ENCODE assay signal across 12 cellular contexts in genomic region chr4:141246243-141246642, GRCh38. TPM values are rescaled to one million over a fixed set of nuclear protein-coding genes. Genes with fewer than 3 reads are reported as not detected.
DNase-seq lines count a peak whose midpoint lies in the region; ATAC-seq and TF ChIP-seq lines count a peak whose summit lies in the region.
"Had no signal": no experiment of that assay in that cellular context is flagged by ENCODE, and none has a peak within 500 bp of the region (broad histone marks: within the 10 kb centered on the region; RNA-seq: fewer than 3 reads in every experiment).

No MANE protein-coding gene starts in this region.

- no peak overlapping the region for H3K27ac ChIP-seq in psoas muscle
- H3K27ac ChIP-seq: esophagus squamous epithelium had no signal

- peak; percentile 56 for DNase-seq in AG08395 (ENCODE audit: low spot score)
- DNase-seq in HS-5 (ENCODE audit: low read depth) = peak; percentile 59
- peak; percentile 77 for DNase-seq in adipocyte (ENCODE audit: low read depth)
- DNase-seq in kidney epithelial cell (ENCODE audit: low read depth) = peak; percentile 37
- DNase-seq in NOMO-1 (lab: John Stamatoyannopoulos, UW; ENCODE audit: unreplicated experiment in 2 of 2) = no peak
- DNase-seq in psoas muscle = no peak
- DNase-seq in activated naive CD4-positive, alpha-beta T cell treated with anti-CD3 and anti-CD28 coated beads for 36 hours = no peak
- DNase-seq: CD4-positive, alpha-beta memory T cell; esophagus squamous epithelium had no signal

- H3K36me3 ChIP-seq in adipocyte (ENCODE audit: control insufficient read depth, insufficient read depth, low read length, severe bottlenecking) (no peaks in the 10 kb centered on the region), kidney epithelial cell (ENCODE audit: control insufficient read depth, insufficient read depth, low read length) (no peaks in the 10 kb centered on the region), psoas muscle (ENCODE audit: insufficient read depth in 1 of 2, low read depth in 1 of 2) (no peaks in the 10 kb centered on the region)
- H3K36me3 ChIP-seq: esophagus squamous epithelium had no signal

- no peaks in the 10 kb centered on the region for H3K36me3 Mint-ChIP-seq in activated naive CD4-positive, alpha-beta T cell treated with anti-CD3 and anti-CD28 coated beads for 36 hours (ENCODE audit: low read depth)
- H3K36me3 Mint-ChIP-seq: CD4-positive, alpha-beta memory T cell had no signal

- no peaks in the 10 kb centered on the region for H3K4me1 Mint-ChIP-seq in activated naive CD4-positive, alpha-beta T cell treated with anti-CD3 and anti-CD28 coated beads for 36 hours (ENCODE audit: low read depth)
- H3K4me1 Mint-ChIP-seq: CD4-positive, alpha-beta memory T cell; central memory CD8-positive, alpha-beta T cell had no signal

- peaks cover 1% of the 10 kb centered on the region for H3K27me3 Mint-ChIP-seq in activated naive CD4-positive, alpha-beta T cell treated with anti-CD3 and anti-CD28 coated beads for 36 hours (ENCODE audit: low read depth)

- H3K4me3 ChIP-seq in adipocyte (ENCODE audit: low read length) (peak overlapping the region; percentile 60), kidney epithelial cell (ENCODE audit: low read depth, low read length) (no peak overlapping the region), psoas muscle (no peak overlapping the region)
- H3K4me3 ChIP-seq: esophagus squamous epithelium had no signal

- no peak for TF ChIP-seq CTCF in kidney epithelial cell (IDR thresholded peaks at IDR 0.05; ENCODE audit: insufficient read depth, low read length, poor library complexity, severe bottlenecking)
- TF ChIP-seq CTCF in psoas muscle (IDR thresholded peaks at IDR 0.05) = no peak

- H3K9me3 ChIP-seq in adipocyte (ENCODE audit: control insufficient read depth, low read length) = no peaks in the 10 kb centered on the region
- H3K9me3 ChIP-seq in psoas muscle = no peaks in the 10 kb centered on the region
- H3K9me3 ChIP-seq: esophagus squamous epithelium had no signal

- CTCF ChIA-PET in activated naive CD4-positive, alpha-beta T cell treated with anti-CD3 and anti-CD28 coated beads for 36 hours (lab: Charles Lee) = interaction anchor here (0.6 kb wide), 1 partner anchor 454 kb away, joined by 3 read pairs; no protein-coding TSS in a partner anchor

- ATAC-seq in psoas muscle = no peak
- no peak for ATAC-seq in GM19467 (IDR thresholded peaks at IDR 0.05; ENCODE audit: unreplicated experiment)
- ATAC-seq: PC-3 had no signal

- H3K27me3 ChIP-seq in adipocyte (replicated peaks; ENCODE audit: control insufficient read depth, insufficient read depth, low read length) = no peaks in the 10 kb centered on the region
- no peaks in the 10 kb centered on the region for H3K27me3 ChIP-seq in kidney epithelial cell (ENCODE audit: control insufficient read depth, insufficient read depth, low read length)
- H3K27me3 ChIP-seq in psoas muscle (ENCODE audit: insufficient read depth in 3 of 3, low read length in 2 of 3) = no peaks in the 10 kb centered on the region
- H3K27me3 ChIP-seq: esophagus squamous epithelium had no signal

- no peak overlapping the region for H3K4me3 Mint-ChIP-seq in activated naive CD4-positive, alpha-beta T cell treated with anti-CD3 and anti-CD28 coated beads for 36 hours
- H3K4me3 Mint-ChIP-seq: CD4-positive, alpha-beta memory T cell; central memory CD8-positive, alpha-beta T cell had no signal

- peak overlapping the region; percentile 60 for H3K9ac ChIP-seq in adipocyte (ENCODE audit: low read length)

- intact Hi-C loops in psoas muscle (cut with DNase I) = no loop called here
- intact Hi-C loops in activated naive CD4-positive, alpha-beta T cell treated with anti-CD3 and anti-CD28 coated beads for 36 hours (cut with micrococcal nuclease) = no loop called here

- no peak overlapping the region for H3K27ac Mint-ChIP-seq in activated naive CD4-positive, alpha-beta T cell treated with anti-CD3 and anti-CD28 coated beads for 36 hours
- H3K27ac Mint-ChIP-seq: CD4-positive, alpha-beta memory T cell had no signal

- H3K4me1 ChIP-seq in adipocyte (ENCODE audit: control insufficient read depth, insufficient read depth, low read length) = peaks cover 34% of the 10 kb centered on the region
- H3K4me1 ChIP-seq in psoas muscle = no peaks in the 10 kb centered on the region
- H3K4me1 ChIP-seq: esophagus squamous epithelium had no signal

- 10 to 49% (median 11%) methylated on average over 2 of the region's 2 CpGs for WGBS in psoas muscle, 3 donors

- no peaks in the 10 kb centered on the region for H3K9me3 Mint-ChIP-seq in activated naive CD4-positive, alpha-beta T cell treated with anti-CD3 and anti-CD28 coated beads for 36 hours
- H3K9me3 Mint-ChIP-seq: central memory CD8-positive, alpha-beta T cell had no signal

RNA-seq across cellular contexts. Expression of gene ZNF330, which starts 25.5 kb away (rescaled TPM):
- total RNA-seq in kidney epithelial cell (16.4 and 21.5 TPM in 2 replicates), psoas muscle (10 to 100 TPM; 43.7 to 65.0 (median 47.6) TPM)
- polyA plus RNA-seq in psoas muscle = 10 to 100 TPM; 30.1 to 60.1 (median 32.7) TPM
- total RNA-seq in activated naive CD4-positive, alpha-beta T cell treated with anti-CD3 and anti-CD28 coated beads for 36 hours = 10 to 100 TPM; 67.2 to 75.5 TPM

Comparison
In these comparisons a context has a peak if more than half of its experiments do, and no peak if none do; other contexts are left out.
1. DNase-seq: peak in AG08395 (single experiment), HS-5 (single experiment), adipocyte (single experiment) and kidney epithelial cell (single experiment); none in NOMO-1 (0 of 2), psoas muscle (0 of 2) and activated naive CD4-positive, alpha-beta T cell treated with anti-CD3 and anti-CD28 coated beads for 36 hours (single experiment).